ENCODE assay signal across 1 cellular context in the genomic region with DNA sequence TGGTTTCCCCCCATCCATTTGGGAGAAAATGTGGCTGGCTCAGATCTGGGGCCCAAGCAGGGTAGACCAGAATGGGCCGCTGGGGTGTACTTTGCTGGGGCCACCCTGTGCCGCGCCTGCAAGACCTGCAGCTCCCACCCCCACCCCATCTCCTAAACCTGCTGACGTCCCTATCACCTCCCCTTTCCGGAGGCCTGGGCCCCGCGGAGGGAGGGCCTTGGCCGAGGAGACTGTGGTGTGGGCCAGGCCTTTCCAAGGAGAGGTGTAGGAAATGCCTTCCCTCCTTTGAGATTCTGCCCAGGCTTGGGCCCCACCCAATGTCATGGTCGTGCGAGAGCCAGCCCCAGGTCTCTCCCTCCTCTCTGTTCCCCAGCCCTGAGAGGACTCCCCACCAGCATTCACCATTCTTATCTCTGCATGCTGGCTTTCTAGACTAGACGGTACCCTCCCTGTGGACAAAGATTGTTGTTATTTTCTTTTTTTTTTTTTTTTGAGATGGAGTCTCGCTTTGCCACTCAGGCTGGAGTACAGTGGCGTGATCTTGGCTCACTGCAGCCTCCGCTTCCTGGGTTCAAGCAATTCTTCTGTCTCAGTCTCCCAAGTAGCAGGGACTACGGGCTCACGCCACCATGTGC.
TF ChIP-seq lines count a peak whose summit lies in the region.

No MANE protein-coding gene starts in this region.

TF ChIP-seq in HEK293, 187 proteins besides CTCF, POLR2A, EP300 and RAD21 (continued from another document):
- TF ChIP-seq, protein P1, sequence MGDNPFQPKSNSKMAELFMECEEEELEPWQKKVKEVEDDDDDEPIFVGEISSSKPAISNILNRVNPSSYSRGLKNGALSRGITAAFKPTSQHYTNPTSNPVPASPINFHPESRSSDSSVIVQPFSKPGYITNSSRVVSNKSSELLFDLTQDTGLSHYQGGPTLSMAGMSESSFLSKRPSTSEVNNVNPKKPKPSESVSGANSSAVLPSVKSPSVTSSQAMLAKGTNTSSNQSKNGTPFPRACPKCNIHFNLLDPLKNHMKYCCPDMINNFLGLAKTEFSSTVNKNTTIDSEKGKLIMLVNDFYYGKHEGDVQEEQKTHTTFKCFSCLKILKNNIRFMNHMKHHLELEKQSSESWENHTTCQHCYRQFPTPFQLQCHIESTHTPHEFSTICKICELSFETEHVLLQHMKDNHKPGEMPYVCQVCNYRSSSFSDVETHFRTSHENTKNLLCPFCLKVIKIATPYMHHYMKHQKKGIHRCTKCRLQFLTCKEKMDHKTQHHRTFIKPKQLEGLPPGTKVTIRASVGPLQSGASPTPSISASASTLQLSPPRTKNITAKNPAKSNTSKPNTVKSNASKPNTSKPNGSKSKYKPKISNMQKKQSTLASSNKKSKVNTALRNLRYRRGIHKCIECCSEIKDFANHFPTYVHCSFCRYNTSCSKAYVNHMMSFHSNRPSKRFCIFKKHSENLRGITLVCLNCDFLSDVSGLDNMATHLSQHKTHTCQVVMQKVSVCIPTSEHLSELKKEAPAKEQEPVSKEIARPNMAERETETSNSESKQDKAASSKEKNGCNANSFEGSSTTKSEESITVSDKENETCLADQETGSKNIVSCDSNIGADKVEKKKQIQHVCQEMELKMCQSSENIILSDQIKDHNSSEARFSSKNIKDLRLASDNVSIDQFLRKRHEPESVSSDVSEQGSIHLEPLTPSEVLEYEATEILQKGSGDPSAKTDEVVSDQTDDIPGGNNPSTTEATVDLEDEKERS (tag by site-specific recombination; IDR thresholded peaks at IDR 0.05): no peak
- no peak for TF ChIP-seq ZNF629 (tag by site-specific recombination; IDR thresholded peaks at IDR 0.05)
- TF ChIP-seq, protein P2, sequence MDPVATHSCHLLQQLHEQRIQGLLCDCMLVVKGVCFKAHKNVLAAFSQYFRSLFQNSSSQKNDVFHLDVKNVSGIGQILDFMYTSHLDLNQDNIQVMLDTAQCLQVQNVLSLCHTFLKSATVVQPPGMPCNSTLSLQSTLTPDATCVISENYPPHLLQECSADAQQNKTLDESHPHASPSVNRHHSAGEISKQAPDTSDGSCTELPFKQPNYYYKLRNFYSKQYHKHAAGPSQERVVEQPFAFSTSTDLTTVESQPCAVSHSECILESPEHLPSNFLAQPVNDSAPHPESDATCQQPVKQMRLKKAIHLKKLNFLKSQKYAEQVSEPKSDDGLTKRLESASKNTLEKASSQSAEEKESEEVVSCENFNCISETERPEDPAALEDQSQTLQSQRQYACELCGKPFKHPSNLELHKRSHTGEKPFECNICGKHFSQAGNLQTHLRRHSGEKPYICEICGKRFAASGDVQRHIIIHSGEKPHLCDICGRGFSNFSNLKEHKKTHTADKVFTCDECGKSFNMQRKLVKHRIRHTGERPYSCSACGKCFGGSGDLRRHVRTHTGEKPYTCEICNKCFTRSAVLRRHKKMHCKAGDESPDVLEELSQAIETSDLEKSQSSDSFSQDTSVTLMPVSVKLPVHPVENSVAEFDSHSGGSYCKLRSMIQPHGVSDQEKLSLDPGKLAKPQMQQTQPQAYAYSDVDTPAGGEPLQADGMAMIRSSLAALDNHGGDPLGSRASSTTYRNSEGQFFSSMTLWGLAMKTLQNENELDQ (tag by site-specific recombination; IDR thresholded peaks at IDR 0.05; ENCODE audit: low read depth): no peak
